1 cellular context compared by ENCODE assay signal in genomic region chr17:64129515-64129764, GRCh38.
TF ChIP-seq lines count a peak whose summit lies in the region.

No MANE protein-coding gene starts in this region.

TF ChIP-seq in H1, 55 proteins besides CTCF, POLR2A, EP300 and RAD21 (continued from another document):
- TF ChIP-seq RNF2 (IDR thresholded peaks at IDR 0.05; ENCODE audit: borderline replicate concordance, low read depth, low read length, missing control alignments, poor library complexity, severe bottlenecking) (no peak), TAF1 (IDR thresholded peaks at IDR 0.05; ENCODE audit: low read depth, low read length) (no peak), JUN (IDR thresholded peaks at IDR 0.05; ENCODE audit: low read depth, low read length) (no peak), BRCA1 (IDR thresholded peaks at IDR 0.05; ENCODE audit: low read depth, low read length) (no peak), KDM4A (IDR thresholded peaks at IDR 0.05; ENCODE audit: low read depth, low read length, severe bottlenecking) (peak; percentile 62)
